In genomic region chr13:112711528-112712265, GRCh38 we compare ENCODE assay signal across 8 cellular contexts. TPM values are rescaled to one million over a fixed set of nuclear protein-coding genes. Genes with fewer than 3 reads are reported as not detected.
DNase-seq lines count a peak whose midpoint lies in the region; ATAC-seq and TF ChIP-seq lines count a peak whose summit lies in the region.

No MANE protein-coding gene starts in this region.

- H3K4me1 ChIP-seq in ACC112 (ENCODE audit: control insufficient read depth, insufficient read depth, low read length, unreplicated experiment) = peaks cover 14% of the 10 kb centered on the region

- peak overlapping the region; percentile 56 for H3K27ac ChIP-seq in ACC112 (ENCODE audit: low read depth, low read length)

- H3K4me3 Mint-ChIP-seq in neural crest cell = peak overlapping the region; percentile 72

- DNase-seq in GM10266 (ENCODE audit: extremely low spot score) = peak; percentile 74
- DNase-seq in T1000 (lab: John Stamatoyannopoulos, UW) = peak; percentile 90
- peak; percentile 100 for DNase-seq in fibroblast of villous mesenchyme (ENCODE audit: low read depth)
- peak; percentile 31 for DNase-seq in neural crest cell (ENCODE audit: low read depth, low spot score)

- peak; percentile 56 for ATAC-seq in HG03565 (IDR thresholded peaks at IDR 0.05; ENCODE audit: unreplicated experiment)
- ATAC-seq in GM21717 (IDR thresholded peaks at IDR 0.05; ENCODE audit: unreplicated experiment) = no peak
- ATAC-seq in GM21528 (IDR thresholded peaks at IDR 0.05; ENCODE audit: low FRiP score, unreplicated experiment) = no peak

- H3K79me2 ChIP-seq in ACC112 (ENCODE audit: control insufficient read depth, insufficient read depth, low read length, unreplicated experiment) = no peaks in the 10 kb centered on the region

- H3K36me3 ChIP-seq in ACC112 (ENCODE audit: insufficient read depth, low read length) = no peaks in the 10 kb centered on the region

- H3K27me3 Mint-ChIP-seq in neural crest cell (ENCODE audit: low read depth) = peaks cover 3% of the 10 kb centered on the region

- peaks cover 61% of the 10 kb centered on the region for H3K4me1 Mint-ChIP-seq in neural crest cell

- peaks cover 7% of the 10 kb centered on the region for H3K36me3 Mint-ChIP-seq in neural crest cell (ENCODE audit: low read depth)

- H2AFZ ChIP-seq in ACC112 (ENCODE audit: low read length, unreplicated experiment) = no peak overlapping the region

- H3K27ac Mint-ChIP-seq in neural crest cell (ENCODE audit: unreplicated experiment) = peak overlapping the region; percentile 96

- no peaks in the 10 kb centered on the region for H3K9me3 Mint-ChIP-seq in neural crest cell

- H3K4me3 ChIP-seq in ACC112 (ENCODE audit: low read depth, low read length) (peak overlapping the region; percentile 63), fibroblast of villous mesenchyme (ENCODE audit: low read depth, low read length) (peak overlapping the region; percentile 50)

- TF ChIP-seq CTCF in GM10266 (IDR thresholded peaks at IDR 0.05; ENCODE audit: control insufficient read depth, insufficient read depth, low read depth, missing control alignments) = no peak
- peak; percentile 27 for TF ChIP-seq CTCF in fibroblast of villous mesenchyme (IDR thresholded peaks at IDR 0.05; ENCODE audit: insufficient read depth, low read depth, low read length)
- peak; percentile 24 for TF ChIP-seq CTCF in neural crest cell (conservative IDR thresholded peaks at IDR 0.05)

- no peaks in the 10 kb centered on the region for H3K27me3 ChIP-seq in ACC112 (ENCODE audit: insufficient read depth, low read length)

RNA-seq across cellular contexts. Expression of gene ATP11A, which starts 21.9 kb away (rescaled TPM):
- total RNA-seq in fibroblast of villous mesenchyme = 5.8 and 6.9 TPM in 2 replicates
- 97.4 and 99.1 TPM in 2 replicates for total RNA-seq in neural crest cell

Comparison
In these comparisons a context has a peak if more than half of its experiments do, and no peak if none do; other contexts are left out.
1. DNase-seq: peak in every context shown above with its lines; median percentile 100 in fibroblast of villous mesenchyme; 90 in T1000; 74 in GM10266; 31 in neural crest cell.
2. RNA of gene ATP11A, which starts 21.9 kb away (total RNA-seq): 97.4 to 99.1 TPM in neural crest cell; 5.8 to 6.9 TPM in fibroblast of villous mesenchyme; every median in the first group is over 10 times any median in the second.